Comparison of ENCODE assay signal across 8 cellular contexts in the genomic region with DNA sequence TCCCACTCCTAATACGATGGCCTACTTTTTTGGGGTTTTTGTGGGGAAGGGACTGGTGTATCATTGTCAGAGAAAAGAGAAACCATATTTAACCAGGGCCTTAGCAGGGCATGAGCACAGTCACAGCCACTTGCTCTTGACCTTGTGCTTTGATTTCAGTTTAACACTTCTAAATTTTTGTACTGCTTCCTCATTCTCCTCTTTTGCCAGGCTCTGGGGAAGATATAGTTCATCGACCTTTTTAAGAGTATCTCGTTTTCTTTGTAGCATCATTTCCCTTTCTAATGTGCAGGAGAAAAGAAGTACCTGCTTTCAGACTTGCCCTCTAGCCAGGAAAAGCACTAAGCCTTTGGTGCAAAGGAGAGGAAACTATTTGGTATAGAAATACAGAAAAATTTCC. TPM values are rescaled to one million over a fixed set of nuclear protein-coding genes. Genes with fewer than 3 reads are reported as not detected.
DNase-seq lines count a peak whose midpoint lies in the region; ATAC-seq and TF ChIP-seq lines count a peak whose summit lies in the region.

No MANE protein-coding gene starts in this region.

- no peak for ATAC-seq in right cardiac atrium
- ATAC-seq in Right ventricle myocardium inferior, result no peak
- no peak for ATAC-seq in lower lobe of right lung
- no peak for ATAC-seq in GM21737 (IDR thresholded peaks at IDR 0.05; ENCODE audit: unreplicated experiment)
- ATAC-seq in GM21381 (IDR thresholded peaks at IDR 0.05; ENCODE audit: unreplicated experiment), result no peak
- ATAC-seq in GM18520 (IDR thresholded peaks at IDR 0.05; ENCODE audit: unreplicated experiment), result no peak

- H3K27me3 ChIP-seq in right cardiac atrium (ENCODE audit: control insufficient read depth, insufficient read depth) (no peaks in the 10 kb centered on the region), adipocyte (replicated peaks; ENCODE audit: control insufficient read depth, insufficient read depth, low read length) (no peaks in the 10 kb centered on the region), lower lobe of right lung (ENCODE audit: low read depth) (no peaks in the 10 kb centered on the region), uterus (no peaks in the 10 kb centered on the region)

- TF ChIP-seq POLR2A in uterus (IDR thresholded peaks at IDR 0.05), result no peak

- WGBS in right cardiac atrium, result 21% methylated on average over 3 of the region's 3 CpGs

- H3K9me3 ChIP-seq in right cardiac atrium (ENCODE audit: control insufficient read depth, low read length), result no peaks in the 10 kb centered on the region
- no peaks in the 10 kb centered on the region for H3K9me3 ChIP-seq in adipocyte (ENCODE audit: control insufficient read depth, low read length)
- no peaks in the 10 kb centered on the region for H3K9me3 ChIP-seq in lower lobe of right lung
- H3K9me3 ChIP-seq in uterus, result no peaks in the 10 kb centered on the region

- H3K36me3 ChIP-seq in adipocyte (ENCODE audit: control insufficient read depth, insufficient read depth, low read length, severe bottlenecking) (peaks cover 4% of the 10 kb centered on the region), lower lobe of right lung (no peaks in the 10 kb centered on the region), uterus (no peaks in the 10 kb centered on the region)

- H3K4me1 ChIP-seq in right cardiac atrium (ENCODE audit: control insufficient read depth, insufficient read depth, low read length), result peaks cover 8% of the 10 kb centered on the region
- peaks cover 60% of the 10 kb centered on the region for H3K4me1 ChIP-seq in adipocyte (ENCODE audit: control insufficient read depth, insufficient read depth, low read length)
- peaks cover 68% of the 10 kb centered on the region for H3K4me1 ChIP-seq in lower lobe of right lung
- peaks cover 0 to 4% of the 10 kb centered on the region in 2 donors for H3K4me1 ChIP-seq in uterus

- peak overlapping the region; percentile 96 for H3K9ac ChIP-seq in adipocyte (ENCODE audit: low read length)

- DNase-seq in right cardiac atrium, result no peak
- no peak for DNase-seq in Right ventricle myocardium inferior (ENCODE audit: missing footprints)
- DNase-seq in adipocyte (ENCODE audit: low read depth), result peak; percentile 22
- DNase-seq in lower lobe of right lung, result no peak
- DNase-seq in uterus, result no peak

- intact Hi-C loops in right cardiac atrium (cut with DNase I) (loop anchor here in 1 of 4 donors (10.0 kb wide), 1 partner anchor 162 kb away; no protein-coding TSS in a partner anchor), Right ventricle myocardium inferior (cut with DNase I) (loop anchor here (10.0 kb wide), 1 partner anchor 162 kb away; no protein-coding TSS in a partner anchor), lower lobe of right lung (cut with DNase I) (no loop called here), uterus (cut with DNase I; ENCODE audit: low total_unique reads) (no loop called here)

- peak overlapping the region; percentile 15 for H3K4me3 ChIP-seq in right cardiac atrium (ENCODE audit: low read length)
- H3K4me3 ChIP-seq in adipocyte (ENCODE audit: low read length), result peak overlapping the region; percentile 92
- peak overlapping the region; percentile 78 for H3K4me3 ChIP-seq in lower lobe of right lung
- H3K4me3 ChIP-seq in uterus, result no peak overlapping the region

- TF ChIP-seq CTCF in lower lobe of right lung (IDR thresholded peaks at IDR 0.05) (no peak), uterus (IDR thresholded peaks at IDR 0.05) (no peak)

- H3K27ac ChIP-seq in right cardiac atrium (ENCODE audit: low read length), result no peak overlapping the region
- peak overlapping the region; percentile 37 for H3K27ac ChIP-seq in lower lobe of right lung
- peak overlapping the region; percentile 30 to 99 for H3K27ac ChIP-seq in uterus

RNA-seq across cellular contexts. Expression of gene ZBTB1, which starts 2.2 kb away (rescaled TPM):
- total RNA-seq in right cardiac atrium, result 10 to 100 TPM; 24.0 to 27.6 (median 24.8) TPM
- 10.3 TPM for polyA plus RNA-seq in right cardiac atrium
- 22.3 TPM for total RNA-seq in Right ventricle myocardium inferior
- 46.1 TPM for total RNA-seq in lower lobe of right lung
- total RNA-seq in uterus, result 100 to 1,000 TPM in 2 of 4 donors, 10 to 100 TPM in 2; 16.1 to 126 (median 82.4) TPM

RNA-seq across cellular contexts. Expression of gene ZBTB25, which starts 3.1 kb away (rescaled TPM):
- total RNA-seq in right cardiac atrium (10 to 100 TPM; 14.1 to 18.4 (median 16.4) TPM), Right ventricle myocardium inferior (17.6 TPM), lower lobe of right lung (14.9 TPM), uterus (10 to 100 TPM in 3 of 4 donors, 1 to 10 TPM in 1; 4.6 to 34.4 (median 11.2) TPM)
- polyA plus RNA-seq in right cardiac atrium, result 8.0 TPM

RNA-seq across cellular contexts. Expression of gene HSPA2, which starts 33.8 kb away (rescaled TPM):
- 100 to 1,000 TPM in 1 of 4 donors, 10 to 100 TPM in 3; 41.6 to 113 (median 56.9) TPM for total RNA-seq in right cardiac atrium
- 45.9 TPM for polyA plus RNA-seq in right cardiac atrium
- 15.2 TPM for total RNA-seq in Right ventricle myocardium inferior
- 11.4 TPM for total RNA-seq in lower lobe of right lung
- total RNA-seq in uterus, result 10 to 100 TPM; 21.8 to 68.1 (median 26.8) TPM

RNA-seq across cellular contexts. Expression of gene AKAP5, which starts 41.5 kb away (rescaled TPM):
- under 1 TPM; 0.20 to 0.24 (median 0.23) TPM for total RNA-seq in right cardiac atrium
- 0.09 TPM for polyA plus RNA-seq in right cardiac atrium
- 0.16 TPM for total RNA-seq in Right ventricle myocardium inferior
- total RNA-seq in lower lobe of right lung, result 4.8 TPM
- total RNA-seq in uterus, result 1 to 10 TPM in 2 of 4 donors, under 1 TPM in 2; 0.51 to 5.3 (median 2.8) TPM

RNA-seq across cellular contexts. Expression of gene PPP1R36, which starts 43.0 kb away (rescaled TPM):
- 1 to 10 TPM in 1 of 4 donors, under 1 TPM in 3; 0.44 to 1.3 (median 0.58) TPM for total RNA-seq in right cardiac atrium
- 0.72 TPM for polyA plus RNA-seq in right cardiac atrium
- total RNA-seq in Right ventricle myocardium inferior, result not detected
- 0.97 TPM for total RNA-seq in lower lobe of right lung
- 1 to 10 TPM in 1 of 4 donors, under 1 TPM in 1, not detected in 2; 0.70 to 1.2 TPM for total RNA-seq in uterus

Comparison
In these comparisons a context has a peak if more than half of its experiments do, and no peak if none do; other contexts are left out.
1. H3K4me3 ChIP-seq: peak in right cardiac atrium (single experiment), adipocyte (single experiment) and lower lobe of right lung (single experiment); none in uterus (0 of 2).